ENCODE assay signal across 8 cellular contexts in the genomic region with DNA sequence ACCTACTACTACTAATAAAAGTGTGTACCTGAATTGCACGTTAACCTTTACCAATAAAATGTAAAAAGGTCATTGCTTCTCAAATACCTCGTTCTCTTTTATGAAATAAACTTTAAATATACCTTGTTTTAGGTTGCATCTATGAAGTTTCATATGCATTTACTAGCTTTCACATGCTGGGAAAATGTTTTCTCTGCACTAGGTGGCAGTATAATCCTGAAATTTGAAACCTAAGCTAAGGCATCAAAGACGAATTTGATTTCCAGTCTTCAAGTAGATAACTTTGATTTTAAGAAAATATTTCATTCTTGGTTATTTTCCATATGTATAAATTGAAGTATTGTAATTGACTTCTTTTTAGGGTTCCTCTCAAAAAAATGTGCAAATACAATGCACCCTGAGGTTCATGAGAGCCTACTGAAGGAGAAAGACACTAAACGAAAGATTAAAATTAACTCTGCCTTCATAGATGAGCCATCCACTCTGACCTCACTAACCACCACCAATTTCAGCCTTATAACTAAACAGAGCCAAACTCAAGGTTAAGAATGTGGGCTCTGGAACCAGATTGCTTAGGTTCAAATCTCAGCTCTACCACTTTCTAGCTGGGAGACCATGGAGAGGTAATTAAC. TPM values are rescaled to one million over a fixed set of nuclear protein-coding genes. Genes with fewer than 3 reads are reported as not detected.
DNase-seq lines count a peak whose midpoint lies in the region; ATAC-seq and TF ChIP-seq lines count a peak whose summit lies in the region.

No MANE protein-coding gene starts in this region.

- H3K36me3 ChIP-seq in breast epithelium: no peaks in the 10 kb centered on the region
- no peaks in the 10 kb centered on the region for H3K36me3 ChIP-seq in lung (ENCODE audit: control insufficient read depth in 2 of 2, insufficient read depth in 2 of 2, low read length in 2 of 2)
- no peaks in the 10 kb centered on the region for H3K36me3 ChIP-seq in MG63

- no peak for TF ChIP-seq POLR2A in breast epithelium (IDR thresholded peaks at IDR 0.05)

- intact Hi-C loops in breast epithelium (cut with DNase I; ENCODE audit: low total_unique reads): no loop called here

- H3K27me3 ChIP-seq in breast epithelium: peaks cover 0 to 47% of the 10 kb centered on the region in 2 donors
- no peaks in the 10 kb centered on the region for H3K27me3 ChIP-seq in lung (ENCODE audit: control insufficient read depth, insufficient read depth)
- H3K27me3 ChIP-seq in MG63: peaks cover 2% of the 10 kb centered on the region

- H3K4me1 ChIP-seq in breast epithelium: no peaks in the 10 kb centered on the region
- H3K4me1 ChIP-seq in lung (ENCODE audit: control insufficient read depth in 2 of 2, insufficient read depth in 2 of 2, low read length in 2 of 2): no peaks in the 10 kb centered on the region

- H3K4me3 ChIP-seq in breast epithelium (no peak overlapping the region), lung (no peak overlapping the region), MG63 (no peak overlapping the region)

- 19 to 22% methylated on average over 4 of the region's 4 CpGs for WGBS in lung, 2 donors

- H3K27ac ChIP-seq in 22Rv1 (no peak overlapping the region), breast epithelium (no peak overlapping the region), lung (ENCODE audit: low read depth in 1 of 2, low read length in 1 of 2) (no peak overlapping the region)

- no peaks in the 10 kb centered on the region for H3K9me3 ChIP-seq in breast epithelium
- no peaks in the 10 kb centered on the region for H3K9me3 ChIP-seq in lung (ENCODE audit: control insufficient read depth in 2 of 2, insufficient read depth in 1 of 2, low read length in 1 of 2)
- H3K9me3 ChIP-seq in MG63: no peaks in the 10 kb centered on the region

- TF ChIP-seq CTCF in 22Rv1 (IDR thresholded peaks at IDR 0.05) (peak; percentile 76), breast epithelium (IDR thresholded peaks at IDR 0.05) (peak in 2 of 3 donors; percentile 34 to 36), lung (IDR thresholded peaks at IDR 0.05; ENCODE audit: control extremely low read depth, extremely low read depth) (no peak)

- DNase-seq in GM03348 (ENCODE audit: low spot score): peak; percentile 13
- peak; percentile 9 for DNase-seq in NCI-H1694 treated with DMSO at 0.1 percent for 48 hours (lab: John Stamatoyannopoulos, UW)
- DNase-seq in breast epithelium (ENCODE audit: low spot score in 2 of 2): no peak
- DNase-seq in lung (ENCODE audit: low spot score): no peak
- DNase-seq in MG63: no peak

- ATAC-seq in lung (ENCODE audit: insufficient read depth, low FRiP score): peak; percentile 46
- no peak for ATAC-seq in GM21367 (IDR thresholded peaks at IDR 0.05; ENCODE audit: unreplicated experiment)
- ATAC-seq in HG03095 (IDR thresholded peaks at IDR 0.05; ENCODE audit: unreplicated experiment): no peak

RNA-seq across cellular contexts. Expression of a gene that starts 7.3 kb away (rescaled TPM):
- total RNA-seq in breast epithelium (under 1 TPM in 1 of 3 donors, not detected in 2; 0.32 TPM), lung (1 to 10 TPM in 1 of 2 donors, not detected in 1; 1.7 TPM)
- under 1 TPM; 0.02 to 0.06 TPM for polyA plus RNA-seq in lung
- not detected in 2 replicates for total RNA-seq in MG63 (2014; rRNA removed; shearing (Covaris generic); ENCODE audit: low replicate concordance)

Comparison
In these comparisons a context has a peak if more than half of its experiments do, and no peak if none do; other contexts are left out.
1. DNase-seq: peak in GM03348 (single experiment) and NCI-H1694 treated with DMSO at 0.1 percent for 48 hours (single experiment); none in breast epithelium (0 of 2), lung (single experiment) and MG63 (single experiment).